Comparison of ENCODE assay signal across 18 cellular contexts in the genomic region with DNA sequence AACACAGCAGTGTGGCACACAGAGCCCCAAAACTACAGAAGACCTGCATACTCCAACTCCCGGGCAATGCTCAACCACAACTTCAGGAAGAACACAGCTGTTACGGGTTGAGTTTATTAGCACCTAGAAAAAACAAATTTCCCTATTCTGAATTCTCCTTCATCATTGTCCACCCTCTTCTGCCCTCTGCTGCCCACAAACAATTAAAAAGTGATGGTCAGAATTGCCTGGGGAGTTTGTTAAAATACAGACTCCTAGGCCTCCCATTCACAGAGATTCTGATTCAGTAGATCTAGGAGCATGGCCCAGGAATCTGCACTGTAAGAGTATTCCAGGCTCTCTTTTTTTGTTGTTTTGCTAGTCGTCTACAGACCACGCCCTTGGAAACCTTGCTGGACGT.
DNase-seq lines count a peak whose midpoint lies in the region; ATAC-seq and TF ChIP-seq lines count a peak whose summit lies in the region.
"Had no signal": no experiment of that assay in that cellular context is flagged by ENCODE, and none has a peak within 500 bp of the region (broad histone marks: within the 10 kb centered on the region; RNA-seq: fewer than 3 reads in every experiment).

No MANE protein-coding gene starts in this region.

- no peak overlapping the region for H3K4me3 Mint-ChIP-seq in activated CD8-positive, alpha-beta T cell treated with anti-CD3 and anti-CD28 coated beads for 36 hours
- H3K4me3 Mint-ChIP-seq in type B pancreatic cell = no peak overlapping the region
- H3K4me3 Mint-ChIP-seq: activated B cell treated with CpG ODN at 0.5 μM for 24 hours; activated CD8-positive, alpha-beta memory T cell treated with anti-CD3 and anti-CD28 coated beads, Interleukin-2, amount 10 ng/mL, durations not matched to agents 7 days and 5 days; brain; naive thymus-derived CD8-positive, alpha-beta T cell had no signal

- no peak overlapping the region for H3K27ac ChIP-seq in AG04450 (ENCODE audit: low read depth, low read length)
- no peak overlapping the region for H3K27ac ChIP-seq in HCT116 (ENCODE audit: low read depth, low read length)
- H3K27ac ChIP-seq: thoracic aorta had no signal

- no peaks in the 10 kb centered on the region for H3K36me3 Mint-ChIP-seq in activated CD8-positive, alpha-beta T cell treated with anti-CD3 and anti-CD28 coated beads for 36 hours (ENCODE audit: low read depth)
- no peaks in the 10 kb centered on the region for H3K36me3 Mint-ChIP-seq in type B pancreatic cell
- H3K36me3 Mint-ChIP-seq: activated CD8-positive, alpha-beta memory T cell treated with anti-CD3 and anti-CD28 coated beads, Interleukin-2, amount 10 ng/mL, durations not matched to agents 7 days and 5 days; brain; naive thymus-derived CD8-positive, alpha-beta T cell had no signal

- no peak overlapping the region for H3K27ac Mint-ChIP-seq in activated CD8-positive, alpha-beta T cell treated with anti-CD3 and anti-CD28 coated beads for 36 hours
- H3K27ac Mint-ChIP-seq in type B pancreatic cell = no peak overlapping the region
- H3K27ac Mint-ChIP-seq: activated B cell treated with CpG ODN at 0.5 μM for 24 hours; activated CD8-positive, alpha-beta memory T cell treated with anti-CD3 and anti-CD28 coated beads, Interleukin-2, amount 10 ng/mL, durations not matched to agents 7 days and 5 days; brain; naive thymus-derived CD8-positive, alpha-beta T cell had no signal

- H3K4me2 ChIP-seq in HCT116 (ENCODE audit: low read length) = no peak overlapping the region

- peaks cover 8% of the 10 kb centered on the region for H3K27me3 Mint-ChIP-seq in activated CD8-positive, alpha-beta T cell treated with anti-CD3 and anti-CD28 coated beads for 36 hours
- no peaks in the 10 kb centered on the region for H3K27me3 Mint-ChIP-seq in type B pancreatic cell
- H3K27me3 Mint-ChIP-seq: activated B cell treated with CpG ODN at 0.5 μM for 24 hours, brain had no signal

- intact Hi-C loops in HCT116 (cut with micrococcal nuclease) = loop anchor here (2.0 to 5.0 kb wide), 2 partner anchors 346 to 392 kb away; no protein-coding TSS in a partner anchor
- intact Hi-C loops in activated CD8-positive, alpha-beta T cell treated with anti-CD3 and anti-CD28 coated beads for 36 hours (cut with micrococcal nuclease) = no loop called here

- no peaks in the 10 kb centered on the region for H3K36me3 ChIP-seq in HCT116 (ENCODE audit: control insufficient read depth in 1 of 2, insufficient read depth in 2 of 2, low read length in 2 of 2)
- H3K36me3 ChIP-seq: thoracic aorta had no signal

- TF ChIP-seq RAD21 in HCT116 (IDR thresholded peaks at IDR 0.05; ENCODE audit: low read depth) = peak; percentile 48

- no peaks in the 10 kb centered on the region for H3K9me2 ChIP-seq in HCT116 (ENCODE audit: insufficient read depth)

- no peak for DNase-seq in AG04450 (ENCODE audit: low read depth, low spot score)
- DNase-seq in HCT116 (ENCODE audit: low read depth, low spot score) = peak; percentile 3
- peak; percentile 9 for DNase-seq in SK-MEL-5 (ENCODE audit: low read depth, low spot score)
- DNase-seq in foreskin fibroblast = peak in 1 of 2 donors; percentile 22
- no peak for DNase-seq in activated CD8-positive, alpha-beta T cell treated with anti-CD3 and anti-CD28 coated beads for 36 hours
- no peak for DNase-seq in type B pancreatic cell (ENCODE audit: extremely low spot score, unreplicated experiment)
- no peak for DNase-seq in NCI-H526 (lab: John Stamatoyannopoulos, UW)
- DNase-seq: activated B cell treated with CpG ODN at 0.5 μM for 24 hours; activated CD8-positive, alpha-beta memory T cell treated with anti-CD3 and anti-CD28 coated beads, Interleukin-2, amount 10 ng/mL, durations not matched to agents 7 days and 5 days; activated naive CD4-positive, alpha-beta T cell; DND-41; effector memory CD4-positive, alpha-beta T cell; naive thymus-derived CD8-positive, alpha-beta T cell; NCI-H1105 treated with DMSO at 0.1 percent for 48 hours had no signal

- H3K79me2 ChIP-seq in HCT116 (ENCODE audit: insufficient read depth, low read length) = no peaks in the 10 kb centered on the region

- H3K9me3 ChIP-seq in AG04450 (ENCODE audit: control insufficient read depth, insufficient read depth, low read length) (no peaks in the 10 kb centered on the region), HCT116 (ENCODE audit: control insufficient read depth in 1 of 2, insufficient read depth in 1 of 2, low read depth in 1 of 2, low read length in 2 of 2) (no peaks in the 10 kb centered on the region)
- H3K9me3 ChIP-seq: thoracic aorta had no signal

- no peaks in the 10 kb centered on the region for H3K4me1 Mint-ChIP-seq in activated CD8-positive, alpha-beta T cell treated with anti-CD3 and anti-CD28 coated beads for 36 hours (ENCODE audit: low read depth)
- H3K4me1 Mint-ChIP-seq in type B pancreatic cell (ENCODE audit: unreplicated experiment) = no peaks in the 10 kb centered on the region
- H3K4me1 Mint-ChIP-seq: activated B cell treated with CpG ODN at 0.5 μM for 24 hours; activated CD8-positive, alpha-beta memory T cell treated with anti-CD3 and anti-CD28 coated beads, Interleukin-2, amount 10 ng/mL, durations not matched to agents 7 days and 5 days; brain; naive thymus-derived CD8-positive, alpha-beta T cell had no signal

- H3K27me3 ChIP-seq in AG04450 (ENCODE audit: control insufficient read depth, insufficient read depth, low read length) (no peaks in the 10 kb centered on the region), HCT116 (ENCODE audit: insufficient read depth, low read length) (no peaks in the 10 kb centered on the region)

- CTCF ChIA-PET in AG04450 (lab: Charles Lee) = no interaction called here
- CTCF ChIA-PET in HCT116 (lab: Charles Lee) = no interaction called here
- CTCF ChIA-PET in activated CD8-positive, alpha-beta T cell treated with anti-CD3 and anti-CD28 coated beads for 36 hours (lab: Charles Lee) = no interaction called here

- in situ Hi-C loops in SK-MEL-5 (cut with HindIII; ENCODE audit: low pct_unique_long_range_greater_than_20kb, low sequenced_read_pairs) = no loop called here

- ATAC-seq in HCT116 = no peak
- ATAC-seq in GM19463 (IDR thresholded peaks at IDR 0.05; ENCODE audit: unreplicated experiment) = no peak
- no peak for ATAC-seq in activated CD8-positive, alpha-beta T cell treated with anti-CD3 and anti-CD28 coated beads for 36 hours
- ATAC-seq: activated CD8-positive, alpha-beta memory T cell treated with anti-CD3 and anti-CD28 coated beads, Interleukin-2, amount 10 ng/mL, durations not matched to agents 7 days and 5 days; naive thymus-derived CD8-positive, alpha-beta T cell had no signal

- H3K4me1 ChIP-seq in HCT116 (ENCODE audit: control insufficient read depth in 1 of 2, insufficient read depth in 2 of 2, low read length in 2 of 2) = no peaks in the 10 kb centered on the region

- no peak overlapping the region for H3K4me3 ChIP-seq in AG04450 (ENCODE audit: low read depth, low read length)
- no peak overlapping the region for H3K4me3 ChIP-seq in HCT116 (replicated peaks in 1 of 2; ENCODE audit: low read depth in 1 of 2, low read length in 2 of 2)
- no peak overlapping the region for H3K4me3 ChIP-seq in foreskin fibroblast (ENCODE audit: low read depth in 1 of 2, low read length in 2 of 2)
- H3K4me3 ChIP-seq: GM12878, thoracic aorta had no signal

- POLR2A ChIA-PET in AG04450 (lab: Yijun Ruan, JAX) = no interaction called here
- POLR2A ChIA-PET in HCT116 (lab: Charles Lee) = no interaction called here
- POLR2A ChIA-PET in activated CD8-positive, alpha-beta T cell treated with anti-CD3 and anti-CD28 coated beads for 36 hours (lab: Charles Lee) = no interaction called here

- no peak overlapping the region for H3K9ac ChIP-seq in HCT116 (ENCODE audit: low read length)

- TF ChIP-seq POLR2A in HCT116 (IDR thresholded peaks at IDR 0.05; ENCODE audit: borderline replicate concordance, extremely low read depth, insufficient read depth, insufficient read length) = no peak

- no peaks in the 10 kb centered on the region for H4K20me1 ChIP-seq in HCT116 (ENCODE audit: insufficient read depth)

- 0 out of 2 replicates have a peak, but pooled peaks have one; percentile 19 for TF ChIP-seq CTCF in AG04450 (IDR thresholded peaks at IDR 0.05; ENCODE audit: low read depth, low read length)
- TF ChIP-seq CTCF in HCT116 (IDR thresholded peaks at IDR 0.05 in 2 of 3, conservative IDR thresholded peaks at IDR 0.05 in 1 of 3; ENCODE audit: borderline replicate concordance in 1 of 3, insufficient read depth in 1 of 3, low read depth in 2 of 3, low read length in 2 of 3) = peak; percentile 6 to 29 (median 27); a peak in 3 of 6 replicates
- peak; percentile 4 for TF ChIP-seq CTCF in foreskin fibroblast (IDR thresholded peaks at IDR 0.05; ENCODE audit: low read depth, low read length)
- no peak for TF ChIP-seq CTCF in activated CD8-positive, alpha-beta T cell treated with anti-CD3 and anti-CD28 coated beads for 36 hours (IDR thresholded peaks at IDR 0.05)
- TF ChIP-seq CTCF in type B pancreatic cell (conservative IDR thresholded peaks at IDR 0.05) = no peak

- H2AFZ ChIP-seq in HCT116 (ENCODE audit: low read depth, low read length, poor library complexity, severe bottlenecking) = no peak overlapping the region

- BruUV-seq in HCT116 (replicated peaks; lab: Mats Ljungman, UMichigan) = no TSS peak

- RAD21 ChIA-PET in HCT116 (lab: Charles Lee; ENCODE audit: low non-redundant PET in 1 of 2, low total read pairs in 2 of 2, uncharacterized antibody in 2 of 2, unreplicated experiment in 2 of 2) = no interaction called here

- H3K9me3 Mint-ChIP-seq in activated CD8-positive, alpha-beta T cell treated with anti-CD3 and anti-CD28 coated beads for 36 hours = peaks cover 8% of the 10 kb centered on the region
- peaks cover 7% of the 10 kb centered on the region for H3K9me3 Mint-ChIP-seq in type B pancreatic cell
- H3K9me3 Mint-ChIP-seq: activated B cell treated with CpG ODN at 0.5 μM for 24 hours had no signal

TF ChIP-seq in HCT116, 20 proteins besides CTCF, POLR2A, EP300 and RAD21 (continues in another document):
- no peak for TF ChIP-seq EZH2 (IDR thresholded peaks at IDR 0.05)
- TF ChIP-seq CBX3 (IDR thresholded peaks at IDR 0.05; ENCODE audit: low read depth) = no peak
- no peak for TF ChIP-seq ZFX (IDR thresholded peaks at IDR 0.05)
- TF ChIP-seq SRF (IDR thresholded peaks at IDR 0.05; ENCODE audit: low read depth) = no peak
- TF ChIP-seq CEBPB (IDR thresholded peaks at IDR 0.05; ENCODE audit: low read depth) = no peak
- no peak for TF ChIP-seq MAX (IDR thresholded peaks at IDR 0.05)

Comparison
In these comparisons a context has a peak if more than half of its experiments do, and no peak if none do; other contexts are left out.
1. DNase-seq: peak in HCT116 (single experiment) and SK-MEL-5 (single experiment); none in AG04450 (single experiment), activated CD8-positive, alpha-beta T cell treated with anti-CD3 and anti-CD28 coated beads for 36 hours (single experiment), type B pancreatic cell (single experiment) and NCI-H526 (0 of 2).
2. CTCF ChIP-seq: peak in AG04450 (single experiment), HCT116 (3 of 3) and foreskin fibroblast (single experiment); none in activated CD8-positive, alpha-beta T cell treated with anti-CD3 and anti-CD28 coated beads for 36 hours (single experiment) and type B pancreatic cell (single experiment).